Comparison of ENCODE assay signal across 2 cellular contexts in genomic region chr4:152166567-152166966, GRCh38.
TF ChIP-seq lines count a peak whose summit lies in the region.

No MANE protein-coding gene starts in this region.

TF ChIP-seq in SK-N-SH, 30 proteins besides CTCF, POLR2A, EP300 and RAD21 (continued from another document):
- no peak for TF ChIP-seq TCF12 (IDR thresholded peaks at IDR 0.05)

TF ChIP-seq in SK-N-SH treated with all-trans-retinoic acid at 6 μM for 48 hours, 23 proteins besides CTCF, POLR2A, EP300 and RAD21 (continued from another document):
- TF ChIP-seq TSHZ2 (CRISPR knock-in tag; IDR thresholded peaks at IDR 0.05): no peak
- TF ChIP-seq ZC3H10 (CRISPR knock-in tag; IDR thresholded peaks at IDR 0.05): no peak
- no peak for TF ChIP-seq ESRRG (CRISPR knock-in tag; IDR thresholded peaks at IDR 0.05)
- no peak for TF ChIP-seq GLIS3 (CRISPR knock-in tag; IDR thresholded peaks at IDR 0.05)
- TF ChIP-seq CSDC2 (CRISPR knock-in tag; IDR thresholded peaks at IDR 0.05): no peak
- TF ChIP-seq CSRNP3 (CRISPR knock-in tag; IDR thresholded peaks at IDR 0.05): no peak
- TF ChIP-seq ARNTL (CRISPR knock-in tag; IDR thresholded peaks at IDR 0.05; ENCODE audit: borderline replicate concordance, low read depth): no peak
